8 cellular contexts compared by ENCODE assay signal in genomic region chr1:111592389-111593361, GRCh38. TPM values are rescaled to one million over a fixed set of nuclear protein-coding genes. Genes with fewer than 3 reads are reported as not detected.
DNase-seq lines count a peak whose midpoint lies in the region; ATAC-seq, FAIRE-seq and TF ChIP-seq lines count a peak whose summit lies in the region.

No MANE protein-coding gene starts in this region.

- CTCF ChIA-PET in GM10248 (lab: Yijun Ruan, JAX), result interaction anchor here (0.9 to 13.1 kb wide), 15 partner anchors 8 to 162 kb away, joined by 3 to 94 read pairs (median 4); partner anchors contain the start of gene DDX20
- CTCF ChIA-PET in activated CD4-positive, alpha-beta T cell treated with anti-CD3 and anti-CD28 coated beads, Interleukin-2, amount 10 ng/mL, durations not matched to agents 7 days and 5 days (lab: Charles Lee), result interaction anchor here (0.6 to 4.5 kb wide), 14 partner anchors 10 to 371 kb away, joined by 3 to 35 read pairs (median 3); partner anchors contain the start of gene DDX20

- H3K9me3 Mint-ChIP-seq in activated CD4-positive, alpha-beta T cell treated with anti-CD3 and anti-CD28 coated beads, Interleukin-2, amount 10 ng/mL, durations not matched to agents 7 days and 5 days, result peaks cover 3% of the 10 kb centered on the region
- H3K9me3 Mint-ChIP-seq in memory B cell, result peaks cover 3% of the 10 kb centered on the region

- peak overlapping the region; percentile 88 for H3K27ac Mint-ChIP-seq in activated CD4-positive, alpha-beta T cell treated with anti-CD3 and anti-CD28 coated beads, Interleukin-2, amount 10 ng/mL, durations not matched to agents 7 days and 5 days
- peak overlapping the region; percentile 76 for H3K27ac Mint-ChIP-seq in memory B cell

- peak; percentile 97 for FAIRE-seq in H54 (lab: Jason Lieb, UNC)

- TF ChIP-seq CTCF in GM10248 (IDR thresholded peaks at IDR 0.05; ENCODE audit: control extremely low read depth, extremely low read depth, low read depth, missing control alignments), result no peak

- H3K4me3 Mint-ChIP-seq in activated CD4-positive, alpha-beta T cell treated with anti-CD3 and anti-CD28 coated beads, Interleukin-2, amount 10 ng/mL, durations not matched to agents 7 days and 5 days, result peak overlapping the region; percentile 45
- peak overlapping the region; percentile 71 for H3K4me3 Mint-ChIP-seq in memory B cell

- POLR2A ChIA-PET in GM10248 (lab: Yijun Ruan, JAX), result interaction anchor here (0.5 to 1.4 kb wide), 8 partner anchors 10 to 168 kb away, joined by 3 to 9 read pairs (median 4); no protein-coding TSS in a partner anchor
- POLR2A ChIA-PET in activated CD4-positive, alpha-beta T cell treated with anti-CD3 and anti-CD28 coated beads, Interleukin-2, amount 10 ng/mL, durations not matched to agents 7 days and 5 days (lab: Charles Lee), result interaction anchor here (0.7 to 1.2 kb wide), 5 partner anchors 10 to 84 kb away, joined by 3 to 6 read pairs (median 4); no protein-coding TSS in a partner anchor

- TF ChIP-seq POLR2A in H54 (IDR thresholded peaks at IDR 0.05; ENCODE audit: low read depth, low read length), result no peak

- ATAC-seq in memory B cell (ENCODE audit: low read depth), result peak; percentile 85

- H3K27me3 Mint-ChIP-seq in activated CD4-positive, alpha-beta T cell treated with anti-CD3 and anti-CD28 coated beads, Interleukin-2, amount 10 ng/mL, durations not matched to agents 7 days and 5 days, result no peaks in the 10 kb centered on the region
- no peaks in the 10 kb centered on the region for H3K27me3 Mint-ChIP-seq in memory B cell

- DNase-seq in GM10248 (ENCODE audit: extremely low spot score) (peak; percentile 71), H54 (ENCODE audit: insufficient read length, low spot score) (peak; percentile 67), LHCN-M2 (ENCODE audit: low read depth) (peak; percentile 76), dermis blood vessel endothelial cell (peak; percentile 87), memory B cell (ENCODE audit: low spot score in 2 of 2) (peak; percentile 47), KG1 (lab: John Stamatoyannopoulos, UW) (no peak)
- peak; percentile 90 for DNase-seq in activated CD4-positive, alpha-beta T cell treated with anti-CD3 and anti-CD28 coated beads, Interleukin-2, amount 10 ng/mL, durations not matched to agents 7 days and 5 days
- peak; percentile 92 for DNase-seq in stimulated activated CD8-positive, alpha-beta memory T cell treated with anti-CD3 and anti-CD28 coated beads, Interleukin-12 subunit alpha, Interleukin-12 subunit beta, amount 100 ng/mL, for 4 hours (ENCODE audit: low read depth)

- peaks cover 12% of the 10 kb centered on the region for H3K36me3 Mint-ChIP-seq in activated CD4-positive, alpha-beta T cell treated with anti-CD3 and anti-CD28 coated beads, Interleukin-2, amount 10 ng/mL, durations not matched to agents 7 days and 5 days (ENCODE audit: low read depth)
- peaks cover 3% of the 10 kb centered on the region for H3K36me3 Mint-ChIP-seq in memory B cell

- H3K4me1 Mint-ChIP-seq in activated CD4-positive, alpha-beta T cell treated with anti-CD3 and anti-CD28 coated beads, Interleukin-2, amount 10 ng/mL, durations not matched to agents 7 days and 5 days, result peaks cover 60% of the 10 kb centered on the region
- H3K4me1 Mint-ChIP-seq in memory B cell, result peaks cover 33% of the 10 kb centered on the region

RNA-seq across cellular contexts. Expression of gene RAP1A, which starts 26.9 kb away (rescaled TPM):
- total RNA-seq in LHCN-M2 (2014; rRNA removed) (19.9 and 24.7 TPM in 2 replicates), dermis blood vessel endothelial cell (21.1 and 49.1 TPM in 2 replicates)
- 37.2 TPM for polyA plus RNA-seq in LHCN-M2 (2012)
- total RNA-seq in activated CD4-positive, alpha-beta T cell treated with anti-CD3 and anti-CD28 coated beads, Interleukin-2, amount 10 ng/mL, durations not matched to agents 7 days and 5 days, result 100 to 1,000 TPM; 128 to 130 TPM
